ENCODE assay signal across 8 cellular contexts in genomic region chr15:99732268-99732641, GRCh38. TPM values are rescaled to one million over a fixed set of nuclear protein-coding genes. Genes with fewer than 3 reads are reported as not detected.
DNase-seq lines count a peak whose midpoint lies in the region; ATAC-seq and TF ChIP-seq lines count a peak whose summit lies in the region.

No MANE protein-coding gene starts in this region.

- H3K27ac ChIP-seq in left ventricle myocardium inferior (replicated peaks): peak overlapping the region; percentile 91
- H3K27ac ChIP-seq in sigmoid colon: peak overlapping the region; percentile 87 to 95 (median 90)

- DNase-seq in WTC11 (ENCODE audit: low spot score): no peak
- no peak for DNase-seq in left ventricle myocardium inferior
- no peak for DNase-seq in sigmoid colon
- DNase-seq in activated CD4-positive, alpha-beta T cell treated with anti-CD3 and anti-CD28 coated beads, Interleukin-2, amount 50 U/mL, for 48 hours: no peak
- DNase-seq in activated CD4-positive, CD25-positive, alpha-beta regulatory T cell treated with anti-CD3 and anti-CD28 coated beads, Interleukin-2, amount 50 U/mL, for 72 hours: no peak

- H3K9me3 ChIP-seq in left ventricle myocardium inferior (replicated peaks) (no peaks in the 10 kb centered on the region), sigmoid colon (no peaks in the 10 kb centered on the region)

- no peak overlapping the region for H3K27ac Mint-ChIP-seq in WTC11

- POLR2A ChIA-PET in WTC11 (lab: Charles Lee): interaction anchor here (1.5 kb wide), 1 partner anchor 167 kb away, joined by 4 read pairs; no protein-coding TSS in a partner anchor

- H3K4me1 Mint-ChIP-seq in WTC11: peaks cover 31% of the 10 kb centered on the region

- CTCF ChIA-PET in WTC11 (lab: Charles Lee): interaction anchor here (1.1 to 6.3 kb wide), 8 partner anchors 20 to 479 kb away, joined by 4 to 80 read pairs (median 12); no protein-coding TSS in a partner anchor

- peaks cover 11% of the 10 kb centered on the region for H3K36me3 ChIP-seq in left ventricle myocardium inferior
- peaks cover 0 to 21% (median 6%) of the 10 kb centered on the region in 4 donors for H3K36me3 ChIP-seq in sigmoid colon

- no peak for TF ChIP-seq CTCF in GM12875 (IDR thresholded peaks at IDR 0.05; ENCODE audit: borderline replicate concordance, insufficient read depth, low read depth, low read length)
- TF ChIP-seq CTCF in WTC11 (IDR thresholded peaks at IDR 0.05): no peak
- TF ChIP-seq CTCF in left ventricle myocardium inferior (IDR thresholded peaks at IDR 0.05; ENCODE audit: borderline replicate concordance): no peak
- no peak for TF ChIP-seq CTCF in sigmoid colon (IDR thresholded peaks at IDR 0.05)

- no peak for TF ChIP-seq POLR2A in sigmoid colon (IDR thresholded peaks at IDR 0.05)

- H3K4me3 ChIP-seq in GM12875 (ENCODE audit: low read depth, low read length): peak overlapping the region; percentile 88
- peak overlapping the region; percentile 98 for H3K4me3 ChIP-seq in left ventricle myocardium inferior
- peak overlapping the region; percentile 59 to 95 (median 90) for H3K4me3 ChIP-seq in sigmoid colon

- peaks cover 42% of the 10 kb centered on the region for H3K4me1 ChIP-seq in left ventricle myocardium inferior
- H3K4me1 ChIP-seq in sigmoid colon: peaks cover 0 to 32% (median 20%) of the 10 kb centered on the region in 4 donors

- no peaks in the 10 kb centered on the region; the same call in 1 of the 2 replicates for H3K36me3 Mint-ChIP-seq in WTC11

- H3K9me3 Mint-ChIP-seq in WTC11: no peaks in the 10 kb centered on the region

- no peak for TF ChIP-seq EP300 in sigmoid colon (IDR thresholded peaks at IDR 0.05)

- peak overlapping the region; percentile 79 for H3K4me3 Mint-ChIP-seq in WTC11

- peaks cover 7% of the 10 kb centered on the region for H3K27me3 Mint-ChIP-seq in WTC11 (ENCODE audit: low read depth)

- H3K27me3 ChIP-seq in left ventricle myocardium inferior (ENCODE audit: low read depth) (no peaks in the 10 kb centered on the region), sigmoid colon (no peaks in the 10 kb centered on the region)

- intact Hi-C loops in left ventricle myocardium inferior (cut with micrococcal nuclease) (no loop called here), sigmoid colon (cut with DNase I) (loop anchor here (10.0 kb wide), 1 partner anchor 457 kb away; no protein-coding TSS in a partner anchor)

- ATAC-seq in WTC11: no peak
- no peak for ATAC-seq in HG03378 (IDR thresholded peaks at IDR 0.05; ENCODE audit: unreplicated experiment)
- no peak for ATAC-seq in HG03025 (IDR thresholded peaks at IDR 0.05; ENCODE audit: low FRiP score, unreplicated experiment)

- WGBS in sigmoid colon, 2 donors: 36 to 41% methylated on average over 8 of the region's 8 CpGs

TF ChIP-seq in WTC11, 78 proteins besides CTCF, POLR2A, EP300 and RAD21:
- TF ChIP-seq TCF7 (CRISPR knock-in tag; IDR thresholded peaks at IDR 0.05; ENCODE audit: low read depth) (no peak), ATF1 (CRISPR knock-in tag; IDR thresholded peaks at IDR 0.05) (no peak), TEAD1 (CRISPR knock-in tag; IDR thresholded peaks at IDR 0.05) (no peak), IRF2 (CRISPR knock-in tag; IDR thresholded peaks at IDR 0.05; ENCODE audit: borderline replicate concordance, low read depth) (no peak), PRRX2 (CRISPR knock-in tag; IDR thresholded peaks at IDR 0.05) (no peak), ZNF232 (CRISPR knock-in tag; IDR thresholded peaks at IDR 0.05) (no peak)
- TF ChIP-seq, protein P1, sequence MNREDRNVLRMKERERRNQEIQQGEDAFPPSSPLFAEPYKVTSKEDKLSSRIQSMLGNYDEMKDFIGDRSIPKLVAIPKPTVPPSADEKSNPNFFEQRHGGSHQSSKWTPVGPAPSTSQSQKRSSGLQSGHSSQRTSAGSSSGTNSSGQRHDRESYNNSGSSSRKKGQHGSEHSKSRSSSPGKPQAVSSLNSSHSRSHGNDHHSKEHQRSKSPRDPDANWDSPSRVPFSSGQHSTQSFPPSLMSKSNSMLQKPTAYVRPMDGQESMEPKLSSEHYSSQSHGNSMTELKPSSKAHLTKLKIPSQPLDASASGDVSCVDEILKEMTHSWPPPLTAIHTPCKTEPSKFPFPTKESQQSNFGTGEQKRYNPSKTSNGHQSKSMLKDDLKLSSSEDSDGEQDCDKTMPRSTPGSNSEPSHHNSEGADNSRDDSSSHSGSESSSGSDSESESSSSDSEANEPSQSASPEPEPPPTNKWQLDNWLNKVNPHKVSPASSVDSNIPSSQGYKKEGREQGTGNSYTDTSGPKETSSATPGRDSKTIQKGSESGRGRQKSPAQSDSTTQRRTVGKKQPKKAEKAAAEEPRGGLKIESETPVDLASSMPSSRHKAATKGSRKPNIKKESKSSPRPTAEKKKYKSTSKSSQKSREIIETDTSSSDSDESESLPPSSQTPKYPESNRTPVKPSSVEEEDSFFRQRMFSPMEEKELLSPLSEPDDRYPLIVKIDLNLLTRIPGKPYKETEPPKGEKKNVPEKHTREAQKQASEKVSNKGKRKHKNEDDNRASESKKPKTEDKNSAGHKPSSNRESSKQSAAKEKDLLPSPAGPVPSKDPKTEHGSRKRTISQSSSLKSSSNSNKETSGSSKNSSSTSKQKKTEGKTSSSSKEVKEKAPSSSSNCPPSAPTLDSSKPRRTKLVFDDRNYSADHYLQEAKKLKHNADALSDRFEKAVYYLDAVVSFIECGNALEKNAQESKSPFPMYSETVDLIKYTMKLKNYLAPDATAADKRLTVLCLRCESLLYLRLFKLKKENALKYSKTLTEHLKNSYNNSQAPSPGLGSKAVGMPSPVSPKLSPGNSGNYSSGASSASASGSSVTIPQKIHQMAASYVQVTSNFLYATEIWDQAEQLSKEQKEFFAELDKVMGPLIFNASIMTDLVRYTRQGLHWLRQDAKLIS (CRISPR knock-in tag; IDR thresholded peaks at IDR 0.05; ENCODE audit: borderline replicate concordance): no peak

RNA-seq across cellular contexts. Expression of gene LYSMD4, which starts 1.0 kb away (rescaled TPM):
- total RNA-seq in WTC11 (2021): 14.1 to 15.3 TPM (median 14.9 TPM) in 3 replicates
- total RNA-seq in left ventricle myocardium inferior: 9.8 TPM
- 10 to 100 TPM in 1 of 4 donors, 1 to 10 TPM in 3; 7.1 to 15.3 (median 8.8) TPM for total RNA-seq in sigmoid colon
- 1 to 10 TPM; 5.1 to 6.1 (median 6.0) TPM for polyA plus RNA-seq in sigmoid colon
